1 cellular context compared by ENCODE assay signal in genomic region chr12:388012-388411, GRCh38.
TF ChIP-seq lines count a peak whose summit lies in the region.

No MANE protein-coding gene starts in this region.

TF ChIP-seq in HepG2, 621 proteins besides CTCF, POLR2A, EP300 and RAD21:
- TF ChIP-seq PCBP1 (IDR thresholded peaks at IDR 0.05; ENCODE audit: borderline replicate concordance, low read depth, low read length) (no peak), TAF1 (CRISPR knock-in tag; IDR thresholded peaks at IDR 0.05) (no peak), ZNF3 (CRISPR knock-in tag; IDR thresholded peaks at IDR 0.05) (no peak), CREB1 (IDR thresholded peaks at IDR 0.05) (no peak), CREB1 (CRISPR knock-in tag; IDR thresholded peaks at IDR 0.05) (no peak), THAP7 (CRISPR knock-in tag; IDR thresholded peaks at IDR 0.05) (no peak), MTF1 (CRISPR knock-in tag; IDR thresholded peaks at IDR 0.05) (no peak), SMC3 (IDR thresholded peaks at IDR 0.05; ENCODE audit: low read length) (no peak), BORCS8-MEF2B (CRISPR knock-in tag; IDR thresholded peaks at IDR 0.05) (no peak)
